In genomic region chr1:24720152-24720551, GRCh38 we compare ENCODE assay signal across 10 cellular contexts. TPM values are rescaled to one million over a fixed set of nuclear protein-coding genes. Genes with fewer than 3 reads are reported as not detected.
DNase-seq lines count a peak whose midpoint lies in the region; ATAC-seq, FAIRE-seq and TF ChIP-seq lines count a peak whose summit lies in the region.
"Had no signal": no experiment of that assay in that cellular context is flagged by ENCODE, and none has a peak within 500 bp of the region (broad histone marks: within the 10 kb centered on the region; RNA-seq: fewer than 3 reads in every experiment).

No MANE protein-coding gene starts in this region.

- DNase-seq in H54 (ENCODE audit: insufficient read length, low spot score) (peak; percentile 63), cardiac fibroblast (ENCODE audit: low read depth in 2 of 2) (peak; percentile 97 to 98), iris pigment epithelial cell (ENCODE audit: low read depth) (peak; percentile 76), dedifferentiated amniotic fluid mesenchymal stem cell (ENCODE audit: extremely low spot score) (no peak)
- DNase-seq in activated CD8-positive, alpha-beta memory T cell treated with anti-CD3 and anti-CD28 coated beads, Interleukin-2, amount 10 ng/mL, durations not matched to agents 7 days and 5 days, result no peak

- peaks cover 6% of the 10 kb centered on the region for H3K4me1 Mint-ChIP-seq in activated CD8-positive, alpha-beta memory T cell treated with anti-CD3 and anti-CD28 coated beads, Interleukin-2, amount 10 ng/mL, durations not matched to agents 7 days and 5 days

- CTCF ChIA-PET in activated CD8-positive, alpha-beta memory T cell treated with anti-CD3 and anti-CD28 coated beads, Interleukin-2, amount 10 ng/mL, durations not matched to agents 7 days and 5 days (lab: Charles Lee), result no interaction called here

- H3K9me3 ChIP-seq in skeletal muscle tissue (ENCODE audit: control insufficient read depth in 3 of 3, low read length in 3 of 3), result no peaks in the 10 kb centered on the region

- no peaks in the 10 kb centered on the region for H3K36me3 Mint-ChIP-seq in activated CD8-positive, alpha-beta memory T cell treated with anti-CD3 and anti-CD28 coated beads, Interleukin-2, amount 10 ng/mL, durations not matched to agents 7 days and 5 days
- H3K36me3 Mint-ChIP-seq: neural progenitor cell had no signal

- no peak for TF ChIP-seq CTCF in cardiac fibroblast (IDR thresholded peaks at IDR 0.05; ENCODE audit: low read depth, low read length)

- peaks cover 5% of the 10 kb centered on the region for H3K9me3 Mint-ChIP-seq in activated CD8-positive, alpha-beta memory T cell treated with anti-CD3 and anti-CD28 coated beads, Interleukin-2, amount 10 ng/mL, durations not matched to agents 7 days and 5 days (ENCODE audit: low read depth)

- H3K36me3 ChIP-seq in skeletal muscle tissue (ENCODE audit: control insufficient read depth in 3 of 3, insufficient read depth in 3 of 3, low read length in 3 of 3), result no peaks in the 10 kb centered on the region
- H3K36me3 ChIP-seq: neural progenitor cell had no signal

- H3K27me3 Mint-ChIP-seq in activated CD8-positive, alpha-beta memory T cell treated with anti-CD3 and anti-CD28 coated beads, Interleukin-2, amount 10 ng/mL, durations not matched to agents 7 days and 5 days, result peaks cover under 1% of the 10 kb centered on the region

- no peak for ATAC-seq in GM18868 (IDR thresholded peaks at IDR 0.05; ENCODE audit: unreplicated experiment)
- ATAC-seq in activated CD8-positive, alpha-beta memory T cell treated with anti-CD3 and anti-CD28 coated beads, Interleukin-2, amount 10 ng/mL, durations not matched to agents 7 days and 5 days, result no peak
- ATAC-seq in GM18867 (IDR thresholded peaks at IDR 0.05; ENCODE audit: unreplicated experiment), result no peak

- H3K4me3 Mint-ChIP-seq in activated CD8-positive, alpha-beta memory T cell treated with anti-CD3 and anti-CD28 coated beads, Interleukin-2, amount 10 ng/mL, durations not matched to agents 7 days and 5 days, result no peak overlapping the region

- TF ChIP-seq POLR2A in H54 (IDR thresholded peaks at IDR 0.05; ENCODE audit: low read depth, low read length), result no peak

- peak overlapping the region in 1 of 3 donors; percentile 10 for H3K9ac ChIP-seq in skeletal muscle tissue (ENCODE audit: low read depth in 1 of 3, low read length in 3 of 3)
- H3K9ac ChIP-seq: neural progenitor cell had no signal

- H3K4me1 ChIP-seq in skeletal muscle tissue (ENCODE audit: control insufficient read depth in 3 of 3, insufficient read depth in 3 of 3, low read length in 3 of 3), result peaks cover 9 to 25% (median 18%) of the 10 kb centered on the region in 3 donors

- H3K27ac Mint-ChIP-seq in activated CD8-positive, alpha-beta memory T cell treated with anti-CD3 and anti-CD28 coated beads, Interleukin-2, amount 10 ng/mL, durations not matched to agents 7 days and 5 days, result no peak overlapping the region

- H3K27me3 ChIP-seq in skeletal muscle tissue (ENCODE audit: control insufficient read depth in 3 of 3, insufficient read depth in 3 of 3, low read length in 3 of 3), result peaks cover 0 to 4% (median 0%) of the 10 kb centered on the region in 3 donors
- H3K27me3 ChIP-seq: neural progenitor cell had no signal

- no peak overlapping the region for H3K4me3 ChIP-seq in cardiac fibroblast (replicated peaks in 1 of 2; ENCODE audit: low read depth in 2 of 2, low read length in 2 of 2)
- no peak overlapping the region for H3K4me3 ChIP-seq in skeletal muscle tissue (ENCODE audit: low read length in 3 of 3)
- H3K4me3 ChIP-seq: neural progenitor cell had no signal

- FAIRE-seq in H54 (lab: Jason Lieb, UNC), result peak; percentile 81

- H3K27ac ChIP-seq in skeletal muscle tissue (ENCODE audit: low read depth, low read length), result peak overlapping the region; percentile 70
- H3K27ac ChIP-seq: epithelial cell of prostate, neural progenitor cell had no signal

RNA-seq across cellular contexts. Expression of gene CLIC4, which starts 25.1 kb away (rescaled TPM):
- 99.2 TPM for total RNA-seq in skeletal muscle tissue
- total RNA-seq in activated CD8-positive, alpha-beta memory T cell treated with anti-CD3 and anti-CD28 coated beads, Interleukin-2, amount 10 ng/mL, durations not matched to agents 7 days and 5 days, result 10 to 100 TPM; 16.9 to 23.0 TPM

Comparison
In these comparisons a context has a peak if more than half of its experiments do, and no peak if none do; other contexts are left out.
1. DNase-seq: peak in H54 (single experiment), cardiac fibroblast (2 of 2) and iris pigment epithelial cell (single experiment); none in dedifferentiated amniotic fluid mesenchymal stem cell (single experiment) and activated CD8-positive, alpha-beta memory T cell treated with anti-CD3 and anti-CD28 coated beads, Interleukin-2, amount 10 ng/mL, durations not matched to agents 7 days and 5 days (single experiment).